8 cellular contexts compared by ENCODE assay signal in the genomic region with DNA sequence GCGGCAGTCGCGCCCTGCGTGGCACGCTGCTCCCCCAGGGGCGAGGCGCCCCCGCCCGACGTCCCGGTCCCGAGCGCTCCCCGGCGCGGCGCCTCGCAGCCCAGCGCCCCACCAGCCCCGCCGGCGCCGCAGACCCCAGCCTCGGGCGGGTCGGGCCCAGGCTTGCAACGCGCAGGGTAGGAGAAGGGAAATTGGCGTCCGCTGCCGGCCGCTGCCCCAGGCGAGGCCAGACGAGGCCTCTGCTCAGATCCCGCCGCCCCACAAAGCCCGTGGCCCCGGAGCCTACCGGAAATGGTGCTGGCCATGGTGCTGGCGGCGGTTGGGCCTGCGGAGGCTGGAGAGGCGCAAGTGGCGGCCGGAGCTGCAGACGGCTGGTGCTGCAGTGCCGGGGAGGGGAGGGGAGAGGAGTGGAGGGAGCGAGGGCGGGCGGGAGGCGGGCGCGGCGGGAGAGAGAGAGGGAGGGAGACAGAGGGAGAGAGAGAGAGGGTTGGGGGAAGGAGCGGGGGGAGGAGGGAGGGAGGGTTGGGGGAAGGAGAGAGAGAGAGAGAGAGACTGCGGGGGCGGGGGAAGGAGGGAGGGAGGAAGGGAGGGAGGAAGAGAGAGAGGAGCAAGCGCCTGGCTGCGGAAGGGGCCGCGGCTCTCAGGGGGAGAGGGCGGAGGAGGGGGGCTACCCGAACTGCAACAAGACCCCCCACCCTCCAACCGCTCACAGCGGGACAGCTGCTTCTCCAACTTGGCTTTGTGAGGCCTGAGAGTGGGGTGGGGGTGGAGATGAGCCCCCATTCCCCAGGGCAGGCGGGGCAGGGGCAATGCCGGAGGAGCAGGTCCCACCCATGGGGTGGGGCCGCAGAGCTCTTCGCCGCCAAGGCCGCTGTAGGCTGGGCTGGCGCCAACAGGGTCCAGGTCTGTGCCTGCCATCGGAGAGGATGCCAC. TPM values are rescaled to one million over a fixed set of nuclear protein-coding genes. Genes with fewer than 3 reads are reported as not detected.
DNase-seq lines count a peak whose midpoint lies in the region; ATAC-seq and TF ChIP-seq lines count a peak whose summit lies in the region.

STMN3 (minus strand) TSS at position 384 of the 933 bp plus-strand sequence; CDS start at position 305, 79 bp downstream.

- H3K27me3 Mint-ChIP-seq in T-helper 2 cell treated with Interferon-gamma antibody and Interleukin-4, amounts not matched to agents 5 μg/mL and 100 μg/mL, for 36 hours (ENCODE audit: low read depth) = peaks cover 17% of the 10 kb centered on the region

- H3K36me3 Mint-ChIP-seq in T-helper 2 cell treated with Interferon-gamma antibody and Interleukin-4, amounts not matched to agents 5 μg/mL and 100 μg/mL, for 36 hours (ENCODE audit: low read depth) = peaks cover 2% of the 10 kb centered on the region

- in situ Hi-C loops in astrocyte of the cerebellum (cut with HindIII; ENCODE audit: low sequenced_read_pairs) = no loop called here

- H3K4me3 ChIP-seq in astrocyte of the cerebellum (ENCODE audit: low read depth, low read length) = peak within 1 kb of the TSS; percentile 49
- H3K4me3 ChIP-seq in right atrium auricular region = peak within 1 kb of the TSS; percentile 56 to 58
- peak within 1 kb of the TSS; percentile 52 for H3K4me3 ChIP-seq in parathyroid adenoma (ENCODE audit: low read depth, low read length)
- peak within 1 kb of the TSS; percentile 55 for H3K4me3 ChIP-seq in urinary bladder (ENCODE audit: low read depth, low read length)

- H3K9me3 ChIP-seq in right atrium auricular region (no peaks in the 10 kb centered on the region), parathyroid adenoma (ENCODE audit: control insufficient read depth, low read length) (no peaks in the 10 kb centered on the region)

- TF ChIP-seq CTCF in astrocyte of the cerebellum (IDR thresholded peaks at IDR 0.05; ENCODE audit: low read depth, low read length, missing control alignments) (no peak), right atrium auricular region (IDR thresholded peaks at IDR 0.05) (no peak), parathyroid adenoma (IDR thresholded peaks at IDR 0.05) (no peak)

- H2AFZ ChIP-seq in parathyroid adenoma = peak within 1 kb of the TSS; percentile 88

- H3K79me2 ChIP-seq in parathyroid adenoma = peaks cover 4% of the 10 kb centered on the region

- H3K9me3 Mint-ChIP-seq in T-helper 2 cell treated with Interferon-gamma antibody and Interleukin-4, amounts not matched to agents 5 μg/mL and 100 μg/mL, for 36 hours = no peaks in the 10 kb centered on the region

- H3K27ac ChIP-seq in right atrium auricular region (peak within 1 kb of the TSS; percentile 22 to 60), parathyroid adenoma (peak within 1 kb of the TSS; percentile 86), urinary bladder (ENCODE audit: low read depth) (peak within 1 kb of the TSS; percentile 67)

- H3K9ac ChIP-seq in parathyroid adenoma = peak within 1 kb of the TSS; percentile 19

- WGBS in urinary bladder = under 1% methylated on average over 72 of the region's 73 CpGs

- H3K27me3 ChIP-seq in right atrium auricular region (peaks cover 0 to 4% of the 10 kb centered on the region in 2 donors), parathyroid adenoma (ENCODE audit: control insufficient read depth, insufficient read depth, low read length) (no peaks in the 10 kb centered on the region)

- no peaks in the 10 kb centered on the region for H3K36me3 ChIP-seq in right atrium auricular region
- H3K36me3 ChIP-seq in parathyroid adenoma (ENCODE audit: control insufficient read depth, insufficient read depth, low read length) = no peaks in the 10 kb centered on the region
- H3K36me3 ChIP-seq in urinary bladder (ENCODE audit: insufficient read depth) = no peaks in the 10 kb centered on the region

- peaks cover 0 to 42% of the 10 kb centered on the region in 2 donors for H3K4me1 ChIP-seq in right atrium auricular region
- H3K4me1 ChIP-seq in parathyroid adenoma = peaks cover 22% of the 10 kb centered on the region
- H3K4me1 ChIP-seq in urinary bladder (ENCODE audit: insufficient read depth) = peaks cover 4% of the 10 kb centered on the region

- peaks cover 16% of the 10 kb centered on the region for H3K4me1 Mint-ChIP-seq in T-helper 2 cell treated with Interferon-gamma antibody and Interleukin-4, amounts not matched to agents 5 μg/mL and 100 μg/mL, for 36 hours (ENCODE audit: low read depth)

- peak within 1 kb of the TSS; percentile 8 for H3K27ac Mint-ChIP-seq in T-helper 2 cell treated with Interferon-gamma antibody and Interleukin-4, amounts not matched to agents 5 μg/mL and 100 μg/mL, for 36 hours

- H3K4me3 Mint-ChIP-seq in T-helper 2 cell treated with Interferon-gamma antibody and Interleukin-4, amounts not matched to agents 5 μg/mL and 100 μg/mL, for 36 hours = peak within 1 kb of the TSS; percentile 77

- DNase-seq in GM03348 (ENCODE audit: low spot score) = peak; percentile 87
- DNase-seq in NCI-H1694 treated with DMSO at 0.1 percent for 48 hours (lab: John Stamatoyannopoulos, UW) = peak; percentile 76
- peak; percentile 81 for DNase-seq in T-helper 2 cell treated with Interferon-gamma antibody and Interleukin-4, amounts not matched to agents 5 μg/mL and 100 μg/mL, for 36 hours (ENCODE audit: low spot score)
- peak; percentile 62 for DNase-seq in astrocyte of the cerebellum (ENCODE audit: low read depth)
- peak; percentile 81 for DNase-seq in right atrium auricular region (ENCODE audit: low spot score)

- H3K4me2 ChIP-seq in parathyroid adenoma (ENCODE audit: low read length) = peak within 1 kb of the TSS; percentile 77

- no peak for ATAC-seq in HG03135 (IDR thresholded peaks at IDR 0.05; ENCODE audit: unreplicated experiment)

RNA-seq across cellular contexts. Expression of gene STMN3, which starts in this region (rescaled TPM):
- total RNA-seq in right atrium auricular region (10 to 100 TPM in 1 of 2 donors, 1 to 10 TPM in 1; 5.7 to 10.1 TPM), urinary bladder (17.7 TPM)
- 44.7 TPM for polyA plus RNA-seq in urinary bladder
